In the genomic region with DNA sequence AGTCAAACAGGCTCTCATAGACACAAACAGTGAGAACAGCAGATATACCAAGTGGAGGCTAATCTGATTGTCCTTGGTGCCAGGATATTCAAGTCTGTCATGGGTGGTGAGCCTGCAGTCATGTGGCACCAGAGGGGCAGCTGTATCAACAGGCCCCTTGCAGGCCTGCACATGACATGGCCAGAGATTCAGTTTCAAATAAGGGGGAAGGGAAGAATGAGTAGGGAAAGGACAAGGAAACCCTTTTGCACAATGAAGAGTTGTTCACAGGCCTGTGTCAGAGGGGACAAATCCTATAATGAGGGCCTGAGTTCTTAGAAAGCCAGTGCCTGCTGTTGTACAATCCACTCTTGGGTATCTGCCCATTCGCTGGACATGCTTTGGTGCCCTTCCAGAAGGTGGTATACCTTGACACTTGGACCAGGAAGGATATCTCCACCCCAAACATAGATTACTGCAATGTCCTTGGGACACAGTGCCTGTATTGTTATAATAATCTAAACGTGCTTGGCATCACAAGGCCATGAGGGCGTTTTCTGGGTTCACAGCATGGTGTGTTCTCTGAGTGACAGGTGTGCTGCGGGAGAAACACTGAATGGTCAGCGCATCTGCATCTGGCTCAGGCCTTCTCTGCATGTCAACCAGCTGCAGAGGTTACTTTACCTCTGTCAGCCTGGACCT, we compare ENCODE assay signal across 15 cellular contexts. TPM values are rescaled to one million over a fixed set of nuclear protein-coding genes. Genes with fewer than 3 reads are reported as not detected.
A peak's percentile ranks its signal among the peaks of the same experiment; 100 is the strongest.
DNase-seq lines count a peak whose midpoint lies in the region; ATAC-seq, FAIRE-seq and TF ChIP-seq lines count a peak whose summit lies in the region.
"Had no signal": no experiment of that assay in that cellular context is flagged by ENCODE, and none has a peak within 500 bp of the region (broad histone marks: within the 10 kb centered on the region; RNA-seq: fewer than 3 reads in every experiment).

No MANE protein-coding gene starts in this region.

- H3K79me2 ChIP-seq in osteoblast (ENCODE audit: insufficient read depth, low read length), result no peaks in the 10 kb centered on the region
- H3K79me2 ChIP-seq in mesendoderm (ENCODE audit: control insufficient read depth, insufficient read depth, low read length), result no peaks in the 10 kb centered on the region

- no peaks in the 10 kb centered on the region for H3K36me3 ChIP-seq in osteoblast (ENCODE audit: insufficient read depth, low read length)
- H3K36me3 ChIP-seq in left lung, result no peaks in the 10 kb centered on the region
- no peaks in the 10 kb centered on the region for H3K36me3 ChIP-seq in mesendoderm (ENCODE audit: control insufficient read depth, insufficient read depth, low read length)
- H3K36me3 ChIP-seq: ascending aorta, neutrophil had no signal

- no peak overlapping the region for H3K23ac ChIP-seq in mesendoderm (ENCODE audit: low read length)

- ATAC-seq in esophagus mucosa, result peak; percentile 2
- no peak for ATAC-seq in left lung

- no peak for FAIRE-seq in GM12892 (lab: Jason Lieb, UNC)
- FAIRE-seq: GM19239 had no signal

- H3K4ac ChIP-seq in mesendoderm (ENCODE audit: low read depth, low read length), result no peak overlapping the region

- H3K56ac ChIP-seq in mesendoderm (ENCODE audit: low read length), result no peak overlapping the region

- H3K18ac ChIP-seq in mesendoderm (ENCODE audit: low read length), result no peak overlapping the region

- H3K27me3 ChIP-seq in osteoblast (ENCODE audit: insufficient read depth, low read length) (no peaks in the 10 kb centered on the region), left lung (peaks cover 9 to 63% of the 10 kb centered on the region in 2 donors), mesendoderm (ENCODE audit: insufficient read depth, low read length, poor library complexity) (peaks cover 4% of the 10 kb centered on the region)
- H3K27me3 ChIP-seq: ascending aorta had no signal

- H4K20me1 ChIP-seq in osteoblast (ENCODE audit: insufficient read depth, low read length), result no peaks in the 10 kb centered on the region

- TF ChIP-seq CTCF in osteoblast (IDR thresholded peaks at IDR 0.05; ENCODE audit: extremely low read depth, low read depth, low read length) (no peak), left lung (IDR thresholded peaks at IDR 0.05) (no peak)

- H2BK15ac ChIP-seq in mesendoderm (replicated peaks; ENCODE audit: low read depth), result no peak overlapping the region

- no peak overlapping the region for H4K8ac ChIP-seq in mesendoderm (ENCODE audit: low read depth, low read length)

- H2AK5ac ChIP-seq in mesendoderm (ENCODE audit: low read length), result no peak overlapping the region

- WGBS in mesendoderm (ENCODE audit: extremely low coverage, insufficient coverage, low lambda C conversion rate), result no CpG with 5 or more reads among the region's 5 CpGs

- H3K4me3 ChIP-seq in osteoblast (ENCODE audit: insufficient read depth, low read length) (no peak overlapping the region), left lung (no peak overlapping the region), mesendoderm (ENCODE audit: low read length) (no peak overlapping the region)
- H3K4me3 ChIP-seq: ascending aorta had no signal

- H3K9me3 ChIP-seq in osteoblast (ENCODE audit: low read depth, low read length) (no peaks in the 10 kb centered on the region), left lung (no peaks in the 10 kb centered on the region)
- H3K9me3 ChIP-seq: ascending aorta, neutrophil had no signal

- intact Hi-C loops in left lung (cut with DNase I), result no loop called here

- no peaks in the 10 kb centered on the region for H3K79me1 ChIP-seq in mesendoderm (ENCODE audit: low read length)

- no peak overlapping the region for H2BK120ac ChIP-seq in mesendoderm (ENCODE audit: low read depth, low read length)

- H3K27ac ChIP-seq in osteoblast (ENCODE audit: low read depth, low read length) (no peak overlapping the region), left lung (no peak overlapping the region), mesendoderm (ENCODE audit: low read depth, low read length) (no peak overlapping the region)
- H3K27ac ChIP-seq: ascending aorta, neutrophil had no signal

- H2BK5ac ChIP-seq in mesendoderm (ENCODE audit: low read length), result no peak overlapping the region

- TF ChIP-seq POLR2A in GM12892 (IDR thresholded peaks at IDR 0.05; ENCODE audit: low read depth, low read length), result no peak

- no peak overlapping the region for H4K5ac ChIP-seq in mesendoderm (ENCODE audit: low read length)

- H3K4me1 ChIP-seq in osteoblast (ENCODE audit: insufficient read depth, low read length), result peaks cover 52% of the 10 kb centered on the region
- H3K4me1 ChIP-seq in left lung, result peaks cover 0 to 14% of the 10 kb centered on the region in 2 donors
- H3K4me1 ChIP-seq in mesendoderm (ENCODE audit: control insufficient read depth, low read depth, low read length), result peaks cover 2% of the 10 kb centered on the region

- H3K4me2 ChIP-seq in osteoblast (ENCODE audit: insufficient read depth, low read length) (no peak overlapping the region), mesendoderm (ENCODE audit: low read length) (no peak overlapping the region)

- no peak overlapping the region for H3K9ac ChIP-seq in mesendoderm (ENCODE audit: low read length)

- DNase-seq in COLO668 (lab: John Stamatoyannopoulos, UW; ENCODE audit: unreplicated experiment) (peak; percentile 67), NCI-H2196 treated with DMSO at 0.1 percent for 48 hours (lab: John Stamatoyannopoulos, UW; ENCODE audit: unreplicated experiment) (peak; percentile 56), osteoblast (ENCODE audit: insufficient read length, low spot score, missing footprints) (peak; percentile 80), left lung (no peak), GM12892 (ENCODE audit: insufficient read length) (no peak), T-helper 9 cell (no peak), mesendoderm (no peak)
- DNase-seq: activated CD4-positive, alpha-beta T cell treated with anti-CD3 and anti-CD28 coated beads for 4 hours; foreskin fibroblast; stimulated activated CD4-positive, alpha-beta T cell treated with anti-CD3 and anti-CD28 coated beads, Interleukin-1b, Interleukin-23, amount 100 ng/mL, for 48 hours had no signal

- H2AFZ ChIP-seq in osteoblast (ENCODE audit: low read length), result no peak overlapping the region

RNA-seq across cellular contexts. Expression of gene TMEM171, which starts 1.9 kb away (rescaled TPM):
- total RNA-seq in esophagus mucosa (6.3 TPM), osteoblast (8.0 TPM in 2 replicates), left lung (under 1 TPM; 0.32 to 0.37 TPM)
- polyA plus RNA-seq in GM12892 (2012; ENCODE audit: missing spikeins), result not detected
- polyA plus RNA-seq in mesendoderm (2013, experiment 1 of 2), result 1.4 TPM
- 1.6 TPM for polyA plus RNA-seq in mesendoderm (2013, experiment 2 of 2)
- total RNA-seq: ascending aorta; T-helper 1 cell treated with Interleukin-12 subunit alpha and Interleukin-12 subunit beta and Interleukin-4 antibody, amounts not matched to agents 30 ng/mL and 1 ng/mL, for 36 hours had no signal

RNA-seq across cellular contexts. Expression of gene TMEM174, which starts 54.5 kb away (rescaled TPM):
- not detected for total RNA-seq in esophagus mucosa
- not detected in 2 replicates for total RNA-seq in osteoblast
- not detected for total RNA-seq in left lung
- not detected for polyA plus RNA-seq in GM12892 (2012; ENCODE audit: missing spikeins)
- polyA plus RNA-seq in mesendoderm (2013, experiment 1 of 2), result 0.01 TPM
- not detected for polyA plus RNA-seq in mesendoderm (2013, experiment 2 of 2)
- total RNA-seq: ascending aorta; T-helper 1 cell treated with Interleukin-12 subunit alpha and Interleukin-12 subunit beta and Interleukin-4 antibody, amounts not matched to agents 30 ng/mL and 1 ng/mL, for 36 hours had no signal

Comparison
In these comparisons a context has a peak if more than half of its experiments do, and no peak if none do; other contexts are left out.
1. DNase-seq: peak in COLO668 (single experiment), NCI-H2196 treated with DMSO at 0.1 percent for 48 hours (single experiment) and osteoblast (single experiment); none in left lung (0 of 2), GM12892 (single experiment), T-helper 9 cell (single experiment) and mesendoderm (single experiment).